ENCODE assay signal across 33 cellular contexts in the genomic region with DNA sequence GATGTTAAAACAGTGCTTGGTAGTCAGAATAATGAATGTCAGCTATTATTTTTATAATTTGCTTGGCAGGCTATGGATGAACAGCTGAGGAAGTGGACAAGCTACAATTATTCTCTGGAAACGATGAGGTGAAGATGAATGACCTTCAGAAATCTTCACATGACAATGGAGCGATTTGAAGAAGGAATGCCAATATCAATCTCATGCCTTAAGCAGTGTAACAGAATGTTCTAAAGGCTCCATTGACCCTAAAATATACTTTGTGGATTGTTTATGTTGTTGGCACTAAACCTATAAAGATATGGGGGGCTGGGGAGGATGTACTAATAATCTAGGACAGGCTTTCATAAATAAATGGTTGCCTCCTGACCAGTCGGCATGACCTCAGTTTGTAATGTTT. TPM values are rescaled to one million over a fixed set of nuclear protein-coding genes. Genes with fewer than 3 reads are reported as not detected.
"Had no signal": no experiment of that assay in that cellular context is flagged by ENCODE, and none has a peak within 500 bp of the region (broad histone marks: within the 10 kb centered on the region; RNA-seq: fewer than 3 reads in every experiment).

No MANE protein-coding gene starts in this region.

- ATAC-seq: activated CD4-positive, alpha-beta T cell treated with anti-CD3 and anti-CD28 coated beads for 36 hours; activated CD8-positive, alpha-beta memory T cell treated with anti-CD3 and anti-CD28 coated beads, Interleukin-2, amount 10 ng/mL, durations not matched to agents 7 days and 5 days; activated CD8-positive, alpha-beta T cell treated with anti-CD3 and anti-CD28 coated beads, Interleukin-2, amount 10 ng/mL, durations not matched to agents 7 days and 5 days; activated naive CD4-positive, alpha-beta T cell treated with anti-CD3 and anti-CD28 coated beads, Interleukin-2, amount 50 U/mL, for 72 hours; activated T-cell treated with anti-CD3 and anti-CD28 coated beads, Interleukin-2, amount 50 U/mL, for 72 hours; gastrocnemius medialis; heart left ventricle; T-helper 17 cell had no signal

- H3K27me3 ChIP-seq: brain microvascular endothelial cell, esophagus squamous epithelium, gastrocnemius medialis, heart left ventricle had no signal

- H3K36me3 ChIP-seq: brain microvascular endothelial cell, esophagus squamous epithelium, gastrocnemius medialis, heart left ventricle, WERI-Rb-1 had no signal

- H3K4me1 Mint-ChIP-seq: activated CD4-positive, alpha-beta T cell treated with anti-CD3 and anti-CD28 coated beads for 36 hours; activated CD4-positive, alpha-beta T cell treated with anti-CD3 and anti-CD28 coated beads, Interleukin-2, amount 10 ng/mL, durations not matched to agents 24 days and 14 days; activated CD8-positive, alpha-beta memory T cell treated with anti-CD3 and anti-CD28 coated beads, Interleukin-2, amount 10 ng/mL, durations not matched to agents 7 days and 5 days; activated naive CD4-positive, alpha-beta T cell treated with anti-CD3 and anti-CD28 coated beads, Interleukin-2, amount 10 ng/mL, durations not matched to agents 7 days and 5 days; central memory CD8-positive, alpha-beta T cell; T-helper 17 cell had no signal

- DNase-seq: activated CD4-positive, alpha-beta memory T cell treated with anti-CD3 and anti-CD28 coated beads for 36 hours; activated CD4-positive, alpha-beta T cell treated with anti-CD3 and anti-CD28 coated beads for 36 hours; activated CD4-positive, alpha-beta T cell treated with anti-CD3 and anti-CD28 coated beads, Interleukin-2, amount 10 ng/mL, durations not matched to agents 24 days and 14 days; activated CD4-positive, CD25-positive, alpha-beta regulatory T cell; activated CD4-positive, CD25-positive, alpha-beta regulatory T cell treated with anti-CD3 and anti-CD28 coated beads, Interleukin-2, amount 50 U/mL, for 72 hours; activated CD8-positive, alpha-beta memory T cell treated with anti-CD3 and anti-CD28 coated beads, Interleukin-2, amount 10 ng/mL, durations not matched to agents 7 days and 5 days; activated CD8-positive, alpha-beta memory T cell treated with anti-CD3 and anti-CD28 coated beads, Interleukin-2, amount 50 U/mL, for 4 hours; activated CD8-positive, alpha-beta T cell treated with anti-CD3 and anti-CD28 coated beads, Interleukin-2, amount 10 ng/mL, durations not matched to agents 7 days and 5 days; activated gamma-delta T cell; activated naive CD4-positive, alpha-beta T cell; activated naive CD4-positive, alpha-beta T cell treated with anti-CD3 and anti-CD28 coated beads, Interleukin-2, amount 10 ng/mL, durations not matched to agents 7 days and 5 days; activated T-cell treated with anti-CD3 and anti-CD28 coated beads, Interleukin-2, amount 50 U/mL, for 1 hour; activated T-cell treated with anti-CD3 and anti-CD28 coated beads, Interleukin-2, amount 50 U/mL, for 72 hours; amniotic stem cell; anterior cingulate cortex; brain microvascular endothelial cell; effector CD8-positive, alpha-beta T cell; esophagus squamous epithelium; foreskin fibroblast; gastrocnemius medialis; glutamatergic neuron; heart left ventricle; T-helper 1 cell; T-helper 17 cell; T1000; WERI-Rb-1 had no signal

- H3K27ac Mint-ChIP-seq: activated CD4-positive, alpha-beta memory T cell treated with anti-CD3 and anti-CD28 coated beads for 36 hours; activated CD4-positive, alpha-beta T cell treated with anti-CD3 and anti-CD28 coated beads for 36 hours; activated CD4-positive, alpha-beta T cell treated with anti-CD3 and anti-CD28 coated beads, Interleukin-2, amount 10 ng/mL, durations not matched to agents 24 days and 14 days; activated CD8-positive, alpha-beta memory T cell treated with anti-CD3 and anti-CD28 coated beads, Interleukin-2, amount 10 ng/mL, durations not matched to agents 7 days and 5 days; activated CD8-positive, alpha-beta T cell treated with anti-CD3 and anti-CD28 coated beads, Interleukin-2, amount 10 ng/mL, durations not matched to agents 7 days and 5 days; activated naive CD4-positive, alpha-beta T cell treated with anti-CD3 and anti-CD28 coated beads, Interleukin-2, amount 10 ng/mL, durations not matched to agents 7 days and 5 days; activated naive CD4-positive, alpha-beta T cell treated with anti-CD3 and anti-CD28 coated beads, Interleukin-2, amount 50 U/mL, for 72 hours; activated T-cell treated with anti-CD3 and anti-CD28 coated beads, Interleukin-2, amount 50 U/mL, for 72 hours; dendritic cell treated with granulocyte-macrophage colony-stimulating factor and Interleukin-4, amounts not matched to agents 40 ng/mL and 50 ng/mL, for 4 days; T-helper 17 cell; T-helper 2 cell treated with Interferon-gamma antibody and Interleukin-4, amounts not matched to agents 5 μg/mL and 100 μg/mL, for 36 hours had no signal

- H3K27ac ChIP-seq: brain microvascular endothelial cell, coronary artery, epithelial cell of prostate, esophagus squamous epithelium, gastrocnemius medialis, heart left ventricle, WERI-Rb-1 had no signal

- H3K4me3 Mint-ChIP-seq: activated CD4-positive, alpha-beta memory T cell treated with anti-CD3 and anti-CD28 coated beads for 36 hours; activated CD4-positive, alpha-beta T cell treated with anti-CD3 and anti-CD28 coated beads for 36 hours; activated CD4-positive, alpha-beta T cell treated with anti-CD3 and anti-CD28 coated beads, Interleukin-2, amount 10 ng/mL, durations not matched to agents 24 days and 14 days; activated CD8-positive, alpha-beta memory T cell treated with anti-CD3 and anti-CD28 coated beads, Interleukin-2, amount 10 ng/mL, durations not matched to agents 7 days and 5 days; activated CD8-positive, alpha-beta T cell treated with anti-CD3 and anti-CD28 coated beads, Interleukin-2, amount 10 ng/mL, durations not matched to agents 7 days and 5 days; activated naive CD4-positive, alpha-beta T cell treated with anti-CD3 and anti-CD28 coated beads, Interleukin-2, amount 10 ng/mL, durations not matched to agents 7 days and 5 days; activated T-cell treated with anti-CD3 and anti-CD28 coated beads, Interleukin-2, amount 50 U/mL, for 72 hours; central memory CD8-positive, alpha-beta T cell; dendritic cell treated with granulocyte-macrophage colony-stimulating factor and Interleukin-4, amounts not matched to agents 40 ng/mL and 50 ng/mL, for 4 days; T-helper 17 cell; T-helper 2 cell treated with Interferon-gamma antibody and Interleukin-4, amounts not matched to agents 5 μg/mL and 100 μg/mL, for 36 hours had no signal

- H3K9me3 Mint-ChIP-seq: activated CD4-positive, alpha-beta memory T cell treated with anti-CD3 and anti-CD28 coated beads for 36 hours; activated CD4-positive, alpha-beta T cell treated with anti-CD3 and anti-CD28 coated beads, Interleukin-2, amount 10 ng/mL, durations not matched to agents 24 days and 14 days; activated naive CD4-positive, alpha-beta T cell treated with anti-CD3 and anti-CD28 coated beads, Interleukin-2, amount 10 ng/mL, durations not matched to agents 7 days and 5 days; activated naive CD4-positive, alpha-beta T cell treated with anti-CD3 and anti-CD28 coated beads, Interleukin-2, amount 50 U/mL, for 72 hours; activated T-cell treated with anti-CD3 and anti-CD28 coated beads, Interleukin-2, amount 50 U/mL, for 72 hours; central memory CD8-positive, alpha-beta T cell; dendritic cell treated with granulocyte-macrophage colony-stimulating factor and Interleukin-4, amounts not matched to agents 40 ng/mL and 50 ng/mL, for 4 days; T-helper 2 cell treated with Interferon-gamma antibody and Interleukin-4, amounts not matched to agents 5 μg/mL and 100 μg/mL, for 36 hours had no signal

- H3K4me1 ChIP-seq: esophagus squamous epithelium, gastrocnemius medialis, heart left ventricle had no signal

- H3K36me3 Mint-ChIP-seq: activated CD4-positive, alpha-beta memory T cell treated with anti-CD3 and anti-CD28 coated beads for 36 hours; activated CD8-positive, alpha-beta memory T cell treated with anti-CD3 and anti-CD28 coated beads, Interleukin-2, amount 10 ng/mL, durations not matched to agents 7 days and 5 days; activated naive CD4-positive, alpha-beta T cell treated with anti-CD3 and anti-CD28 coated beads, Interleukin-2, amount 10 ng/mL, durations not matched to agents 7 days and 5 days; activated naive CD4-positive, alpha-beta T cell treated with anti-CD3 and anti-CD28 coated beads, Interleukin-2, amount 50 U/mL, for 72 hours had no signal

- H3K27me3 Mint-ChIP-seq: dendritic cell treated with granulocyte-macrophage colony-stimulating factor and Interleukin-4, amounts not matched to agents 40 ng/mL and 50 ng/mL, for 4 days had no signal

- H3K4me3 ChIP-seq: coronary artery, esophagus squamous epithelium, gastrocnemius medialis, heart left ventricle had no signal

RNA-seq across cellular contexts. Expression of a gene that starts 36.2 kb away (rescaled TPM):
- total RNA-seq: activated CD4-positive, alpha-beta memory T cell treated with anti-CD3 and anti-CD28 coated beads for 36 hours; activated CD4-positive, alpha-beta T cell treated with anti-CD3 and anti-CD28 coated beads for 36 hours; activated CD4-positive, alpha-beta T cell treated with anti-CD3 and anti-CD28 coated beads, Interleukin-2, amount 10 ng/mL, durations not matched to agents 24 days and 14 days; activated CD8-positive, alpha-beta memory T cell treated with anti-CD3 and anti-CD28 coated beads for 36 hours; activated CD8-positive, alpha-beta memory T cell treated with anti-CD3 and anti-CD28 coated beads, Interleukin-2, amount 10 ng/mL, durations not matched to agents 7 days and 5 days; activated CD8-positive, alpha-beta T cell treated with anti-CD3 and anti-CD28 coated beads, Interleukin-2, amount 10 ng/mL, durations not matched to agents 7 days and 5 days; activated naive CD4-positive, alpha-beta T cell treated with anti-CD3 and anti-CD28 coated beads, Interleukin-2, amount 50 U/mL, for 72 hours had no signal
